Comparison of ENCODE assay signal across 8 cellular contexts in genomic region chr12:2691340-2692111, GRCh38.
A peak's percentile ranks its signal among the peaks of the same experiment; 100 is the strongest.
DNase-seq lines count a peak whose midpoint lies in the region; ATAC-seq and TF ChIP-seq lines count a peak whose summit lies in the region.

No MANE protein-coding gene starts in this region.

- no peak for TF ChIP-seq CTCF in GM12875 (IDR thresholded peaks at IDR 0.05; ENCODE audit: borderline replicate concordance, insufficient read depth, low read depth, low read length)
- TF ChIP-seq CTCF in HEK293 (tag by site-specific recombination; IDR thresholded peaks at IDR 0.05) = no peak

- H3K27ac ChIP-seq in HEK293 (ENCODE audit: extremely low read depth, low read depth, low read length) = no peak overlapping the region; the same call in 1 of the 2 replicates
- no peak overlapping the region for H3K27ac ChIP-seq in iPS-20b (ENCODE audit: low read length)

- H3K27me3 ChIP-seq in iPS-20b (ENCODE audit: insufficient read depth, low read length) = peaks cover 42% of the 10 kb centered on the region

- H3K9me3 ChIP-seq in HEK293 (ENCODE audit: control insufficient read depth, insufficient read depth, low read depth, low read length) (no peaks in the 10 kb centered on the region), iPS-20b (ENCODE audit: insufficient read depth, low read depth, low read length) (no peaks in the 10 kb centered on the region)

- CTCF ChIA-PET in HEK293 (lab: Yijun Ruan, JAX) = interaction anchor here (0.5 to 1.6 kb wide), 9 partner anchors 9 to 1194 kb away, joined by 3 to 6 read pairs (median 3); no protein-coding TSS in a partner anchor

- no peak for ATAC-seq in GM18519 (IDR thresholded peaks at IDR 0.05; ENCODE audit: low FRiP score, unreplicated experiment)

- H3K4me1 ChIP-seq in HEK293 (ENCODE audit: control insufficient read depth, insufficient read depth, low read length) (no peaks in the 10 kb centered on the region; the same call in 1 of the 2 replicates), iPS-20b (ENCODE audit: insufficient read depth, low read length) (peaks cover 12% of the 10 kb centered on the region)

- POLR2A ChIA-PET in HEK293 (lab: Yijun Ruan, JAX) = interaction anchor here (0.6 kb wide), 2 partner anchors 176 to 274 kb away, joined by 3 read pairs; no protein-coding TSS in a partner anchor

- no peaks in the 10 kb centered on the region for H3K36me3 ChIP-seq in HEK293 (ENCODE audit: control insufficient read depth in 2 of 2, insufficient read depth in 1 of 2, low read length in 2 of 2)
- H3K36me3 ChIP-seq in iPS-20b (ENCODE audit: insufficient read depth, low read depth, low read length) = no peaks in the 10 kb centered on the region

- peak; percentile 69 for DNase-seq in NCI-H510A treated with DMSO at 0.1 percent for 48 hours (lab: John Stamatoyannopoulos, UW)
- DNase-seq in activated gamma-delta T cell treated with Interleukin-2 at 50 U/mL for 16 hours = peak; percentile 50
- DNase-seq in stimulated activated CD4-positive, alpha-beta T cell treated with anti-CD3 and anti-CD28 coated beads, Interleukin-4, amount 100 ng/mL, for 4 hours = peak; percentile 34 to 49
- no peak for DNase-seq in NCI-H1436 (lab: John Stamatoyannopoulos, UW)

- peak overlapping the region; percentile 46 for H3K4me3 ChIP-seq in GM12875 (ENCODE audit: low read depth, low read length)
- H3K4me3 ChIP-seq in HEK293 (ENCODE audit: low read depth, low read length) = peak overlapping the region; percentile 33
- peak overlapping the region; percentile 82 for H3K4me3 ChIP-seq in iPS-20b (ENCODE audit: low read length)

- H3K9ac ChIP-seq in iPS-20b (ENCODE audit: low read depth, low read length) = peak overlapping the region; percentile 79; the same call in 1 of the 2 replicates

TF ChIP-seq in HEK293, 187 proteins besides CTCF, POLR2A, EP300 and RAD21:
- 0 out of 2 replicates have a peak, but pooled peaks have one; percentile 63 for TF ChIP-seq ZNF449 (tag by site-specific recombination; IDR thresholded peaks at IDR 0.05)
- TF ChIP-seq ZNF335 (tag by site-specific recombination; conservative IDR thresholded peaks at IDR 0.05) = 0 out of 2 replicates have a peak, but pooled peaks have one; percentile 19
- TF ChIP-seq PRDM1 (tag by site-specific recombination; IDR thresholded peaks at IDR 0.05) = peak; percentile 39; the same call in 1 of the 2 replicates
- TF ChIP-seq EGR2 (tag by site-specific recombination; IDR thresholded peaks at IDR 0.05; ENCODE audit: low read depth) = no peak
